8 cellular contexts compared by ENCODE assay signal in genomic region chr19:662207-662961, GRCh38. TPM values are rescaled to one million over a fixed set of nuclear protein-coding genes. Genes with fewer than 3 reads are reported as not detected.
DNase-seq lines count a peak whose midpoint lies in the region; ATAC-seq, FAIRE-seq and TF ChIP-seq lines count a peak whose summit lies in the region.

No MANE protein-coding gene starts in this region.

- peak overlapping the region; percentile 98 for H3K4me2 ChIP-seq in A549

- TF ChIP-seq CTCF in A549 (IDR thresholded peaks at IDR 0.05): no peak
- no peak for TF ChIP-seq CTCF in mucosa of descending colon (IDR thresholded peaks at IDR 0.05)

- no peak for FAIRE-seq in A549 (lab: Jason Lieb, UNC)

- TF ChIP-seq EP300 in A549 (IDR thresholded peaks at IDR 0.05): no peak

- no peaks in the 10 kb centered on the region for H3K9me3 ChIP-seq in A549
- H3K9me3 ChIP-seq in HUES6 (ENCODE audit: control insufficient read depth, insufficient read depth, low read depth, low read length): no peaks in the 10 kb centered on the region
- no peaks in the 10 kb centered on the region for H3K9me3 ChIP-seq in mucosa of descending colon

- WGBS in A549 (ENCODE audit: missing lambda C conversion rate): 0% methylated on average over 3 of the region's 81 CpGs

- peaks cover 69% of the 10 kb centered on the region for H3K4me1 Mint-ChIP-seq in dendritic cell treated with granulocyte-macrophage colony-stimulating factor and Interleukin-4, amounts not matched to agents 40 ng/mL and 50 ng/mL, for 4 days (ENCODE audit: low read depth)

- H3K4me3 ChIP-seq in A549: peak overlapping the region; percentile 100
- H3K4me3 ChIP-seq in HUES6 (ENCODE audit: low read depth, low read length): peak overlapping the region; percentile 83
- H3K4me3 ChIP-seq in mucosa of descending colon: peak overlapping the region; percentile 100

- H3K9me3 Mint-ChIP-seq in dendritic cell treated with granulocyte-macrophage colony-stimulating factor and Interleukin-4, amounts not matched to agents 40 ng/mL and 50 ng/mL, for 4 days: no peaks in the 10 kb centered on the region

- POLR2A ChIA-PET in A549 (lab: Yijun Ruan, JAX): interaction anchor here (0.6 to 1.4 kb wide), 5 partner anchors 15 to 88 kb away, joined by 3 to 8 read pairs (median 4); partner anchors contain the start of genes FSTL3 and MISP

- H3K4me3 Mint-ChIP-seq in dendritic cell treated with granulocyte-macrophage colony-stimulating factor and Interleukin-4, amounts not matched to agents 40 ng/mL and 50 ng/mL, for 4 days: peak overlapping the region; percentile 89

- peak in 1 of 2 experiments; percentile 13; a peak in 2 of 6 replicates for ATAC-seq in A549
- ATAC-seq in GM18517 (IDR thresholded peaks at IDR 0.05; ENCODE audit: unreplicated experiment): peak; percentile 8
- ATAC-seq in mucosa of descending colon: peak; percentile 56

- H3K27ac Mint-ChIP-seq in dendritic cell treated with granulocyte-macrophage colony-stimulating factor and Interleukin-4, amounts not matched to agents 40 ng/mL and 50 ng/mL, for 4 days: peak overlapping the region; percentile 90

- H3K27ac ChIP-seq in A549 (peak overlapping the region; percentile 99 to 100), HUES6 (ENCODE audit: low read depth, low read length) (peak overlapping the region; percentile 96)

- peak in 1 of 2 experiments; percentile 46 for DNase-seq in A549 (ENCODE audit: low read depth in 1 of 2, low spot score in 1 of 2)
- DNase-seq in activated CD4-positive, alpha-beta T cell treated with anti-CD3 and anti-CD28 coated beads for 24 hours (ENCODE audit: low read depth in 2 of 2): peak; percentile 47 to 56
- DNase-seq in mucosa of descending colon: peak; percentile 78 to 91 (median 84)
- peak; percentile 46 to 71 (median 60) for DNase-seq in stimulated activated naive CD4-positive, alpha-beta T cell (lab: John Stamatoyannopoulos, UW)
- DNase-seq in C1 segment of cervical spinal cord (lab: John Stamatoyannopoulos, UW): no peak

- intact Hi-C loops in dendritic cell treated with granulocyte-macrophage colony-stimulating factor and Interleukin-4, amounts not matched to agents 40 ng/mL and 50 ng/mL, for 4 days (cut with micrococcal nuclease): loop anchor here (5.0 kb wide), 1 partner anchor 90 kb away; the partner anchor contains the start of gene MISP
- intact Hi-C loops in mucosa of descending colon (cut with DNase I, micrococcal nuclease): no loop called here

- H3K36me3 Mint-ChIP-seq in dendritic cell treated with granulocyte-macrophage colony-stimulating factor and Interleukin-4, amounts not matched to agents 40 ng/mL and 50 ng/mL, for 4 days (ENCODE audit: low read depth): peaks cover 38% of the 10 kb centered on the region

- CTCF ChIA-PET in A549 (lab: Yijun Ruan, JAX): interaction anchor here (0.6 to 1.9 kb wide), 4 partner anchors 72 to 261 kb away, joined by 5 to 11 read pairs (median 7); no protein-coding TSS in a partner anchor

- H3K27me3 ChIP-seq in HUES6 (ENCODE audit: control insufficient read depth, insufficient read depth, low read length): no peaks in the 10 kb centered on the region

- no peak for TF ChIP-seq POLR2A in A549 (IDR thresholded peaks at IDR 0.05; ENCODE audit: low read length)

- H3K9ac ChIP-seq in HUES6 (ENCODE audit: low read length): peak overlapping the region; percentile 96

- TF ChIP-seq RAD21 in A549 (conservative IDR thresholded peaks at IDR 0.05 in 1 of 2, IDR thresholded peaks at IDR 0.05 in 1 of 2): no peak

- peaks cover 24% of the 10 kb centered on the region; the same call in 2 of the 3 replicates for H3K4me1 ChIP-seq in A549
- peaks cover 21% of the 10 kb centered on the region for H3K4me1 ChIP-seq in HUES6 (ENCODE audit: control insufficient read depth, insufficient read depth, low read length)
- peaks cover 45% of the 10 kb centered on the region for H3K4me1 ChIP-seq in mucosa of descending colon (ENCODE audit: low read depth)

- H3K36me3 ChIP-seq in HUES6 (ENCODE audit: control insufficient read depth, insufficient read depth, low read length): peaks cover 13% of the 10 kb centered on the region
- H3K36me3 ChIP-seq in mucosa of descending colon (ENCODE audit: low read depth): no peaks in the 10 kb centered on the region

- H3K27me3 Mint-ChIP-seq in dendritic cell treated with granulocyte-macrophage colony-stimulating factor and Interleukin-4, amounts not matched to agents 40 ng/mL and 50 ng/mL, for 4 days: no peaks in the 10 kb centered on the region

TF ChIP-seq in A549, 52 proteins besides CTCF, POLR2A, EP300 and RAD21:
- TF ChIP-seq PHF8 (IDR thresholded peaks at IDR 0.05; ENCODE audit: borderline replicate concordance, low read depth) (peak; percentile 44; the same call in 1 of the 2 replicates), HEYL (CRISPR knock-in tag; IDR thresholded peaks at IDR 0.05) (no peak), MAX (IDR thresholded peaks at IDR 0.05) (peak; percentile 31; the same call in 1 of the 2 replicates), BHLHE40 (IDR thresholded peaks at IDR 0.05; ENCODE audit: low read depth, low read length) (no peak)

RNA-seq across cellular contexts. Expression of gene RNF126, which starts 0.6 kb away (rescaled TPM):
- polyA plus RNA-seq in A549 (2011; rRNA removed): 3.1 and 4.9 TPM in 2 replicates
- polyA plus RNA-seq in A549 (2012; cell fraction: cytosol; rRNA removed): 43.6 and 53.5 TPM in 2 replicates
- 71.1 and 89.5 TPM in 2 replicates for polyA plus RNA-seq in A549 (2012; cell fraction: nucleus; rRNA removed)
- polyA plus RNA-seq in A549 (2017; fragmentation: RNase III; extraction: RNeasy Plus Mini Kit Qiagen cat#74134 plus additional on column Dnase treatment): 35.0 to 36.3 TPM (median 35.4 TPM) in 3 replicates
- polyA minus RNA-seq in A549 (2011; rRNA and poly(A)+ RNA removed): 2.4 and 5.0 TPM in 2 replicates
- total RNA-seq in mucosa of descending colon: 10 to 100 TPM; 47.5 to 69.1 (median 62.0) TPM

RNA-seq across cellular contexts. Expression of gene FSTL3, which starts 13.8 kb away (rescaled TPM):
- 45.5 and 58.1 TPM in 2 replicates for polyA plus RNA-seq in A549 (2011; rRNA removed)
- 109 and 193 TPM in 2 replicates for polyA plus RNA-seq in A549 (2012; cell fraction: cytosol; rRNA removed)
- polyA plus RNA-seq in A549 (2012; cell fraction: nucleus; rRNA removed): 322 and 573 TPM in 2 replicates
- 110 to 131 TPM (median 118 TPM) in 3 replicates for polyA plus RNA-seq in A549 (2017; fragmentation: RNase III; extraction: RNeasy Plus Mini Kit Qiagen cat#74134 plus additional on column Dnase treatment)
- 32.4 and 35.3 TPM in 2 replicates for polyA minus RNA-seq in A549 (2011; rRNA and poly(A)+ RNA removed)
- 10 to 100 TPM in 2 of 3 donors, 1 to 10 TPM in 1; 2.6 to 25.0 (median 12.8) TPM for total RNA-seq in mucosa of descending colon

RNA-seq across cellular contexts. Expression of gene FGF22, which starts 22.7 kb away (rescaled TPM):
- polyA plus RNA-seq in A549 (2011; rRNA removed) (0.13 TPM in 1 of 2 replicates, not detected in the other), A549 (2017; fragmentation: RNase III; extraction: RNeasy Plus Mini Kit Qiagen cat#74134 plus additional on column Dnase treatment) (0.79 to 1.1 TPM (median 1.0 TPM) in 3 replicates)
- polyA plus RNA-seq in A549 (2012; cell fraction: cytosol; rRNA removed): 0.28 and 0.39 TPM in 2 replicates
- 1.5 and 1.7 TPM in 2 replicates for polyA plus RNA-seq in A549 (2012; cell fraction: nucleus; rRNA removed)
- polyA minus RNA-seq in A549 (2011; rRNA and poly(A)+ RNA removed): not detected in 2 replicates
- under 1 TPM in 2 of 3 donors, not detected in 1; 0.23 to 0.82 TPM for total RNA-seq in mucosa of descending colon

RNA-seq across cellular contexts. Expression of gene POLRMT, which starts 29.0 kb away (rescaled TPM):
- polyA plus RNA-seq in A549 (2011; rRNA removed): 41.9 and 59.8 TPM in 2 replicates
- polyA plus RNA-seq in A549 (2012; cell fraction: cytosol; rRNA removed): 58.8 and 76.2 TPM in 2 replicates
- polyA plus RNA-seq in A549 (2012; cell fraction: nucleus; rRNA removed): 187 and 288 TPM in 2 replicates
- 65.0 to 68.8 TPM (median 66.5 TPM) in 3 replicates for polyA plus RNA-seq in A549 (2017; fragmentation: RNase III; extraction: RNeasy Plus Mini Kit Qiagen cat#74134 plus additional on column Dnase treatment)
- polyA minus RNA-seq in A549 (2011; rRNA and poly(A)+ RNA removed): 192 and 233 TPM in 2 replicates
- total RNA-seq in mucosa of descending colon: 10 to 100 TPM; 48.3 to 61.1 (median 51.1) TPM

RNA-seq across cellular contexts. Expression of gene PRSS57, which starts 32.9 kb away (rescaled TPM):
- polyA plus RNA-seq in A549 (2011; rRNA removed) (0.10 TPM in 1 of 2 replicates, not detected in the other), A549 (2017; fragmentation: RNase III; extraction: RNeasy Plus Mini Kit Qiagen cat#74134 plus additional on column Dnase treatment) (not detected in 3 replicates)
- polyA plus RNA-seq in A549 (2012; cell fraction: cytosol; rRNA removed): 0.06 and 0.11 TPM in 2 replicates
- 0.10 TPM in 1 of 2 replicates, not detected in the other for polyA plus RNA-seq in A549 (2012; cell fraction: nucleus; rRNA removed)
- polyA minus RNA-seq in A549 (2011; rRNA and poly(A)+ RNA removed): not detected in 2 replicates
- total RNA-seq in mucosa of descending colon: not detected

Comparison
In these comparisons a context has a peak if more than half of its experiments do, and no peak if none do; other contexts are left out.
1. DNase-seq: peak in activated CD4-positive, alpha-beta T cell treated with anti-CD3 and anti-CD28 coated beads for 24 hours (2 of 2), mucosa of descending colon (3 of 3) and stimulated activated naive CD4-positive, alpha-beta T cell (6 of 6); none in C1 segment of cervical spinal cord (0 of 14).
2. Peak in every context shown above with its lines, with median percentiles within 50 percentile points of each other: H3K4me3 ChIP-seq.